In genomic region chr17:32349503-32349853, GRCh38 we compare ENCODE assay signal across 8 cellular contexts. TPM values are rescaled to one million over a fixed set of nuclear protein-coding genes. Genes with fewer than 3 reads are reported as not detected.
DNase-seq lines count a peak whose midpoint lies in the region; ATAC-seq and TF ChIP-seq lines count a peak whose summit lies in the region.

No MANE protein-coding gene starts in this region.

- peaks cover 28% of the 10 kb centered on the region for H3K36me3 ChIP-seq in BLaER1

- H3K9me3 ChIP-seq in BLaER1 = no peaks in the 10 kb centered on the region

- H4K20me1 ChIP-seq in BLaER1 = peaks cover 42% of the 10 kb centered on the region

- peak overlapping the region; percentile 100 for H3K9ac ChIP-seq in BLaER1

- peak overlapping the region; percentile 99 for H3K27ac ChIP-seq in BLaER1
- peak overlapping the region; percentile 92 for H3K27ac ChIP-seq in foreskin keratinocyte

- H3K4me2 ChIP-seq in BLaER1 = peak overlapping the region; percentile 89

- peak; percentile 7 for ATAC-seq in foreskin keratinocyte
- no peak for ATAC-seq in HG02588 (IDR thresholded peaks at IDR 0.05; ENCODE audit: unreplicated experiment)

- H3K27me3 ChIP-seq in BLaER1 (no peaks in the 10 kb centered on the region), foreskin keratinocyte (no peaks in the 10 kb centered on the region)

- H3K4me3 ChIP-seq in BLaER1 (peak overlapping the region; percentile 99), HFF-Myc (replicated peaks; ENCODE audit: low read depth, low read length) (peak overlapping the region; percentile 61)

- H3K4me1 ChIP-seq in BLaER1 (peaks cover 41% of the 10 kb centered on the region), foreskin keratinocyte (peaks cover 12% of the 10 kb centered on the region)

- TF ChIP-seq CTCF in HFF-Myc (IDR thresholded peaks at IDR 0.05; ENCODE audit: low read depth, low read length, missing control alignments) = no peak
- no peak for TF ChIP-seq CTCF in foreskin keratinocyte (conservative IDR thresholded peaks at IDR 0.05)

- DNase-seq in HFF-Myc (ENCODE audit: extremely low read depth, low read depth) (no peak), foreskin keratinocyte (no peak), pons (ENCODE audit: low spot score) (peak; percentile 50), DMS153 (lab: John Stamatoyannopoulos, UW) (no peak), KBM-7 (no peak)
- peak; percentile 41 to 46 for DNase-seq in activated T-cell treated with anti-CD3 and anti-CD28 coated beads, Interleukin-2, amount 50 U/mL, for 48 hours

- in situ Hi-C loops in KBM-7 (cut with MboI; ENCODE audit: low pct_unique_long_range_greater_than_20kb, low sequenced_read_pairs) = no loop called here

RNA-seq across cellular contexts. Expression of gene ZNF207, which starts 0.5 kb away (rescaled TPM):
- 185 and 202 TPM in 2 replicates for total RNA-seq in foreskin keratinocyte
- 118 and 144 TPM in 2 replicates for polyA plus RNA-seq in foreskin keratinocyte

RNA-seq across cellular contexts. Expression of gene C17orf75, which starts 7.5 kb away (rescaled TPM):
- 20.1 and 21.8 TPM in 2 replicates for total RNA-seq in foreskin keratinocyte
- polyA plus RNA-seq in foreskin keratinocyte = 15.3 and 17.1 TPM in 2 replicates

Comparison
In these comparisons a context has a peak if more than half of its experiments do, and no peak if none do; other contexts are left out.
1. DNase-seq: peak in activated T-cell treated with anti-CD3 and anti-CD28 coated beads, Interleukin-2, amount 50 U/mL, for 48 hours (2 of 2) and pons (single experiment); none in HFF-Myc (single experiment), foreskin keratinocyte (0 of 2), DMS153 (single experiment) and KBM-7 (single experiment).